2 cellular contexts compared by ENCODE assay signal in genomic region chr9:132702254-132702653, GRCh38.
TF ChIP-seq lines count a peak whose summit lies in the region.

No MANE protein-coding gene starts in this region.

TF ChIP-seq in HepG2, 621 proteins besides CTCF, POLR2A, EP300 and RAD21:
- TF ChIP-seq ZBTB42 (CRISPR knock-in tag; IDR thresholded peaks at IDR 0.05) (no peak), HNRNPK (IDR thresholded peaks at IDR 0.05; ENCODE audit: low read depth, low read length, poor library complexity, severe bottlenecking) (no peak), ZGPAT (CRISPR knock-in tag; IDR thresholded peaks at IDR 0.05) (no peak), SRF (IDR thresholded peaks at IDR 0.05; ENCODE audit: low read depth, low read length) (no peak), ZFP36 (IDR thresholded peaks at IDR 0.05; ENCODE audit: borderline replicate concordance, low read depth, low read length, partially characterized antibody) (peak; percentile 36), ZNF639 (CRISPR knock-in tag; conservative IDR thresholded peaks at IDR 0.05) (no peak)

TF ChIP-seq in K562, 482 proteins besides CTCF, POLR2A, EP300 and RAD21:
- TF ChIP-seq BDP1 (IDR thresholded peaks at IDR 0.05; ENCODE audit: insufficient read depth, insufficient read length) (no peak), ZFP36 (IDR thresholded peaks at IDR 0.05; ENCODE audit: low read depth, low read length, partially characterized antibody) (peak; percentile 83)
